18 cellular contexts compared by ENCODE assay signal in the genomic region with DNA sequence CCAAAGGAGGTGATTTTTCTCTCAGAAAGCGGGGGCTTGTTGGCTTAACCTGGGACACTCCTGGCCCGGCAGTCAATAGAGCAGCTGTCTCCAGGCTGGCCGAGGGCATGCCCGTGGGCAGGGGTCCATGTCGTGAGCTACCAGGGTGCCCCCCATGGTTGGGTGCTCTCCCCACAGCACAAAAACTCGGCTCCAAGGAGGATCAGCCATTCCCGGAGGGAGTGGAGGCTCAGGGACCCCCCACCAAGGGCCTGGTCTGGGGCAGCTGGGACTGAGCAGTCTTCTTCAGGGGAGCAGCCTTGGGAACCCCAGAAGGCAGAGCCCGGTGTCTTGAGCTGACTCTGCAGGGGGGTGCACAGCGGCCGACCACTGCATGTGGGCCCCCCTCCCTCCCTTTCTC. TPM values are rescaled to one million over a fixed set of nuclear protein-coding genes. Genes with fewer than 3 reads are reported as not detected.
DNase-seq lines count a peak whose midpoint lies in the region; ATAC-seq and TF ChIP-seq lines count a peak whose summit lies in the region.
"Had no signal": no experiment of that assay in that cellular context is flagged by ENCODE, and none has a peak within 500 bp of the region (broad histone marks: within the 10 kb centered on the region; RNA-seq: fewer than 3 reads in every experiment).

No MANE protein-coding gene starts in this region.

- no peaks in the 10 kb centered on the region for H3K9me3 Mint-ChIP-seq in CD8-positive, alpha-beta T cell
- H3K9me3 Mint-ChIP-seq: CD4-positive, alpha-beta T cell; CD8-positive, alpha-beta memory T cell had no signal

- H3K9me2 ChIP-seq in SK-N-SH = no peaks in the 10 kb centered on the region

- H3K36me3 Mint-ChIP-seq in CD8-positive, alpha-beta T cell = no peaks in the 10 kb centered on the region
- H3K36me3 Mint-ChIP-seq: CD8-positive, alpha-beta memory T cell had no signal

- H3K18ac ChIP-seq in neuronal stem cell (ENCODE audit: low read length) = peak overlapping the region; percentile 94

- intact Hi-C loops in CD8-positive, alpha-beta T cell (cut with DNase I, micrococcal nuclease) = no loop called here

- peak overlapping the region; percentile 94 for H2BK120ac ChIP-seq in neuronal stem cell (ENCODE audit: low read depth, low read length)

- no peak for TF ChIP-seq CTCF in 22Rv1 (IDR thresholded peaks at IDR 0.05)
- no peak for TF ChIP-seq CTCF in HEK293 (tag by site-specific recombination; IDR thresholded peaks at IDR 0.05)
- TF ChIP-seq CTCF in CD8-positive, alpha-beta T cell (IDR thresholded peaks at IDR 0.05) = no peak
- no peak for TF ChIP-seq CTCF in SK-N-SH (IDR thresholded peaks at IDR 0.05)

- H3K27me3 Mint-ChIP-seq in CD8-positive, alpha-beta T cell (ENCODE audit: low read depth) = peaks cover 13% of the 10 kb centered on the region

- no peak for TF ChIP-seq EP300 in SK-N-SH (IDR thresholded peaks at IDR 0.05; ENCODE audit: borderline replicate concordance in 1 of 2, low read depth in 1 of 2, low read length in 1 of 2)

- no peaks in the 10 kb centered on the region for H4K20me1 ChIP-seq in SK-N-SH (ENCODE audit: insufficient read depth)
- H4K20me1 ChIP-seq: BLaER1 had no signal

- no peaks in the 10 kb centered on the region for H3K79me1 ChIP-seq in neuronal stem cell (ENCODE audit: low read depth, low read length)

- H3F3A ChIP-seq in SK-N-SH (replicated peaks; ENCODE audit: insufficient read depth) = no peaks in the 10 kb centered on the region

- H3K4me3 ChIP-seq in HEK293 (ENCODE audit: low read depth, low read length) (no peak overlapping the region), neuronal stem cell (ENCODE audit: low read length in 2 of 2) (no peak overlapping the region), SK-N-SH (ENCODE audit: low read depth in 2 of 2, low read length in 1 of 2) (no peak overlapping the region)
- no peak overlapping the region for H3K4me3 ChIP-seq in CD8-positive, alpha-beta T cell (ENCODE audit: low read depth, low read length)
- H3K4me3 ChIP-seq: BLaER1 had no signal

- CTCF ChIA-PET in HEK293 (lab: Yijun Ruan, JAX) = interaction anchor here (0.5 to 2.5 kb wide), 3 partner anchors 216 to 553 kb away, joined by 3 to 11 read pairs (median 3); no protein-coding TSS in a partner anchor
- CTCF ChIA-PET in CD8-positive, alpha-beta T cell (lab: Charles Lee) = interaction anchor here (1.1 to 4.6 kb wide), 5 partner anchors 16 to 340 kb away, joined by 3 to 71 read pairs (median 13); a partner anchor contains a TSS
- CTCF ChIA-PET in SK-N-SH (lab: Yijun Ruan, JAX) = interaction anchor here (0.6 to 5.7 kb wide), 8 partner anchors 22 to 540 kb away, joined by 3 to 138 read pairs (median 18); a partner anchor contains a TSS

- TF ChIP-seq RAD21 in SK-N-SH (IDR thresholded peaks at IDR 0.05; ENCODE audit: low read length) = no peak

- peak overlapping the region; percentile 88 for H2BK15ac ChIP-seq in neuronal stem cell (ENCODE audit: low read length)

- no peak overlapping the region for H2AFZ ChIP-seq in neuronal stem cell (ENCODE audit: low read length)
- H2AFZ ChIP-seq in SK-N-SH (ENCODE audit: low read depth) = no peak overlapping the region

- H3K27ac Mint-ChIP-seq in CD8-positive, alpha-beta T cell = no peak overlapping the region
- H3K27ac Mint-ChIP-seq: CD4-positive, alpha-beta T cell; CD8-positive, alpha-beta memory T cell had no signal

- DNase-seq in neuronal stem cell (ENCODE audit: low spot score) (no peak), SK-N-SH (no peak)
- no peak for DNase-seq in CD8-positive, alpha-beta T cell
- DNase-seq: 8988T; ACHN; Caco-2; Calu3; CD4-positive, alpha-beta T cell; CD8-positive, alpha-beta memory T cell; DMS79 treated with DMSO at 0.1 percent for 48 hours; GF-D8 had no signal

- peak overlapping the region; percentile 100 for H2AK5ac ChIP-seq in neuronal stem cell (ENCODE audit: low read depth, low read length)

- H3K4me2 ChIP-seq in neuronal stem cell (ENCODE audit: insufficient read depth, low read length, poor library complexity, severe bottlenecking) (no peak overlapping the region), SK-N-SH (no peak overlapping the region)

- H3K14ac ChIP-seq in neuronal stem cell (ENCODE audit: low read length) = no peak overlapping the region

- H2BK12ac ChIP-seq in neuronal stem cell (ENCODE audit: low read length) = peak overlapping the region; percentile 69

- H3K4me3 Mint-ChIP-seq in CD8-positive, alpha-beta T cell = no peak overlapping the region
- H3K4me3 Mint-ChIP-seq: CD4-positive, alpha-beta T cell; CD8-positive, alpha-beta memory T cell had no signal

- peak overlapping the region; percentile 22 for H4K91ac ChIP-seq in neuronal stem cell (ENCODE audit: low read depth, low read length, poor library complexity)

- peak overlapping the region; percentile 33 for H2BK5ac ChIP-seq in neuronal stem cell (ENCODE audit: low read length)

- H3K4me1 ChIP-seq in HEK293 (ENCODE audit: control insufficient read depth, insufficient read depth, low read length) (no peaks in the 10 kb centered on the region), neuronal stem cell (ENCODE audit: control insufficient read depth in 2 of 2, insufficient read depth in 1 of 2, low read depth in 1 of 2, low read length in 2 of 2) (peaks cover 11 to 28% of the 10 kb centered on the region in 2 donors), SK-N-SH (ENCODE audit: control insufficient read depth in 1 of 2, insufficient read depth in 2 of 2, low read depth in 1 of 2, low read length in 1 of 2) (peaks cover 0 to 51% of the 10 kb centered on the region in 2 experiments; a peak in 1 of 4 replicates)
- H3K4me1 ChIP-seq in CD8-positive, alpha-beta T cell (ENCODE audit: insufficient read depth, low read length) = peaks cover 14% of the 10 kb centered on the region

- no CpG with 5 or more reads among the region's 10 CpGs for WGBS in neuronal stem cell (ENCODE audit: extremely low coverage in 2 of 2, insufficient read length in 2 of 2, insufficient replicate concordance in 1 of 2), 2 donors
- 39% methylated on average over 3 of the region's 10 CpGs for WGBS in SK-N-SH (ENCODE audit: low lambda C conversion rate)

- peaks cover 0 to 14% (median 4%) of the 10 kb centered on the region in 3 experiments for H3K27me3 ChIP-seq in neuronal stem cell (ENCODE audit: control insufficient read depth in 3 of 3, insufficient read depth in 3 of 3, low read depth in 1 of 3, low read length in 3 of 3)
- H3K27me3 ChIP-seq in CD8-positive, alpha-beta T cell (ENCODE audit: insufficient read depth, low read length) = no peaks in the 10 kb centered on the region
- no peaks in the 10 kb centered on the region for H3K27me3 ChIP-seq in SK-N-SH (ENCODE audit: insufficient read depth)
- H3K27me3 ChIP-seq: BE2C had no signal

- no peaks in the 10 kb centered on the region for H3K79me2 ChIP-seq in SK-N-SH (ENCODE audit: insufficient read depth)

- H3K4me1 Mint-ChIP-seq in CD8-positive, alpha-beta T cell (ENCODE audit: low read depth) = peaks cover 17% of the 10 kb centered on the region

- no peak overlapping the region for H3K23ac ChIP-seq in neuronal stem cell (ENCODE audit: low read depth, low read length, poor library complexity)

- H3K9ac ChIP-seq in neuronal stem cell (ENCODE audit: low read depth, low read length, poor library complexity) = no peak overlapping the region
- no peak overlapping the region for H3K9ac ChIP-seq in SK-N-SH
- H3K9ac ChIP-seq: BLaER1 had no signal

- no peaks in the 10 kb centered on the region for H3K36me3 ChIP-seq in HEK293 (ENCODE audit: control insufficient read depth in 2 of 2, insufficient read depth in 1 of 2, low read length in 2 of 2)
- no peaks in the 10 kb centered on the region for H3K36me3 ChIP-seq in neuronal stem cell (replicated peaks in 1 of 2; ENCODE audit: control insufficient read depth in 2 of 2, insufficient read depth in 2 of 2, low read length in 2 of 2)
- H3K36me3 ChIP-seq in CD8-positive, alpha-beta T cell (ENCODE audit: insufficient read depth, low read length) = no peaks in the 10 kb centered on the region
- H3K36me3 ChIP-seq in SK-N-SH (replicated peaks in 1 of 2; ENCODE audit: control insufficient read depth in 1 of 2, insufficient read depth in 2 of 2, low read length in 1 of 2) = no peaks in the 10 kb centered on the region
- H3K36me3 ChIP-seq: BE2C, BLaER1 had no signal

- peak overlapping the region; percentile 38 for H3K4ac ChIP-seq in neuronal stem cell (ENCODE audit: low read length)

- peak overlapping the region; percentile 59 for H3K27ac ChIP-seq in 22Rv1
- no peak overlapping the region for H3K27ac ChIP-seq in HEK293 (ENCODE audit: extremely low read depth, low read depth, low read length)
- H3K27ac ChIP-seq in neuronal stem cell (replicated peaks; ENCODE audit: low read length) = no peak overlapping the region
- H3K27ac ChIP-seq in CD8-positive, alpha-beta T cell (ENCODE audit: low read depth, low read length) = no peak overlapping the region
- peak overlapping the region in 1 of 2 experiments; percentile 95; a peak in 3 of 4 replicates for H3K27ac ChIP-seq in SK-N-SH (ENCODE audit: low read depth in 2 of 2, low read length in 1 of 2)
- H3K27ac ChIP-seq: C4-2B had no signal

- no peak for ATAC-seq in CD8-positive, alpha-beta T cell

- POLR2A ChIA-PET in HEK293 (lab: Yijun Ruan, JAX) (no interaction called here), SK-N-SH (lab: Yijun Ruan, JAX) (interaction anchor here (0.7 to 2.7 kb wide), 4 partner anchors 23 to 245 kb away, joined by 3 to 8 read pairs (median 3); a partner anchor contains a TSS)
- POLR2A ChIA-PET in CD8-positive, alpha-beta T cell (lab: Charles Lee) = no interaction called here

- H4K8ac ChIP-seq in neuronal stem cell (ENCODE audit: low read depth, low read length) = no peak overlapping the region

- H3K9me3 ChIP-seq in HEK293 (ENCODE audit: control insufficient read depth, insufficient read depth, low read depth, low read length) (no peaks in the 10 kb centered on the region), neuronal stem cell (replicated peaks in 1 of 2; ENCODE audit: control insufficient read depth in 2 of 2, insufficient read depth in 1 of 2, low read depth in 1 of 2, low read length in 2 of 2) (peaks cover 0 to 5% of the 10 kb centered on the region in 2 donors), SK-N-SH (no peaks in the 10 kb centered on the region)
- H3K9me3 ChIP-seq in CD8-positive, alpha-beta T cell (ENCODE audit: low read length) = no peaks in the 10 kb centered on the region
- H3K9me3 ChIP-seq: BE2C, BLaER1, Caco-2 had no signal

RNA-seq across cellular contexts. Expression of a gene that starts 20.8 kb away (rescaled TPM):
- 1.0 TPM for polyA plus RNA-seq in neuronal stem cell (2013, experiment 1 of 2)
- polyA plus RNA-seq in neuronal stem cell (2013, experiment 2 of 2) = 0.82 TPM
- not detected for total RNA-seq in CD8-positive, alpha-beta T cell
- not detected in 2 replicates for polyA plus RNA-seq in SK-N-SH (2012; rRNA removed)
- not detected in 2 replicates for polyA plus RNA-seq in SK-N-SH (2012; cell fraction: cytosol; rRNA removed)
- not detected in 2 replicates for polyA plus RNA-seq in SK-N-SH (2012; cell fraction: nucleus; rRNA removed)
- total RNA-seq: A673; Caco-2; Calu3; CD4-positive, alpha-beta T cell; CD8-positive, alpha-beta memory T cell had no signal
- polyA plus RNA-seq: AG04450; CD8-positive, alpha-beta memory T cell had no signal

RNA-seq across cellular contexts. Expression of a gene that starts 31.4 kb away (rescaled TPM):
- polyA plus RNA-seq in neuronal stem cell (2013, experiment 1 of 2) = not detected
- not detected for polyA plus RNA-seq in neuronal stem cell (2013, experiment 2 of 2)
- not detected for total RNA-seq in CD8-positive, alpha-beta T cell
- not detected in 2 replicates for polyA plus RNA-seq in SK-N-SH (2012; rRNA removed)
- not detected in 2 replicates for polyA plus RNA-seq in SK-N-SH (2012; cell fraction: cytosol; rRNA removed)
- polyA plus RNA-seq in SK-N-SH (2012; cell fraction: nucleus; rRNA removed) = not detected in 2 replicates
- total RNA-seq: A673; Caco-2; Calu3; CD4-positive, alpha-beta T cell; CD8-positive, alpha-beta memory T cell had no signal
- polyA plus RNA-seq: AG04450; CD8-positive, alpha-beta memory T cell had no signal

RNA-seq across cellular contexts. Expression of a gene that starts 53.2 kb away (rescaled TPM):
- polyA plus RNA-seq in neuronal stem cell (2013, experiment 1 of 2) = 11.8 TPM
- 11.0 TPM for polyA plus RNA-seq in neuronal stem cell (2013, experiment 2 of 2)
- not detected for total RNA-seq in CD8-positive, alpha-beta T cell
- polyA plus RNA-seq in SK-N-SH (2012; rRNA removed) = 0.05 TPM in 1 of 2 replicates, not detected in the other
- polyA plus RNA-seq in SK-N-SH (2012; cell fraction: cytosol; rRNA removed) = 0.03 and 0.04 TPM in 2 replicates
- polyA plus RNA-seq in SK-N-SH (2012; cell fraction: nucleus; rRNA removed) = not detected in 2 replicates
- total RNA-seq: CD4-positive, alpha-beta T cell had no signal
- polyA plus RNA-seq: CD8-positive, alpha-beta memory T cell had no signal
